ENCODE assay signal across 9 cellular contexts in the genomic region with DNA sequence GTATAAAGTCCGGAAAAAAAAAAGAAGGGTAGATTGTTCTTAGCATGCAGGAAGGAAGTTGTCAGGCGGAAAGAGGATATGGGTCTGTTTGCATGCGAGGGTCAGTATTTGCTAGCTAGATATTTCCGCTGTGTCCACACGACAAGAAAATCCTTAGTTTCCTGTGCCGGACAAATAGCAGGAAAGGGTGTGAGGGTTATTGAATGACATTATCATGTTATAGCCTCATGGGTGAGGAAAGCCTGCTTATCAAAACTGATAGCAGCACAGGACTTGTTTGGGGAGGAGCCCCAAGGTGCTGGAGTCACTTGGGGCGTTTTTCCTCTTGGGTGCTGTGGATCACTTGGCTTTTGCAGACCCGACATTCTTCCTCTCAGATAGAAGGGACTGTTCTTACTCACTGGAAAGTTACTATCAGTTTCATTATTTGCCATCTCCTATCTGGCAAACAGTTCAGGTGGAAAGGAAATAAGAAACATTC.
DNase-seq lines count a peak whose midpoint lies in the region; ATAC-seq lines count a peak whose summit lies in the region.
"Had no signal": no experiment of that assay in that cellular context is flagged by ENCODE, and none has a peak within 500 bp of the region (broad histone marks: within the 10 kb centered on the region; RNA-seq: fewer than 3 reads in every experiment).

No MANE protein-coding gene starts in this region.

- peaks cover 15% of the 10 kb centered on the region for H3K4me1 Mint-ChIP-seq in activated naive CD8-positive, alpha-beta T cell treated with anti-CD3 and anti-CD28 coated beads for 36 hours
- peaks cover 0 to 13% (median 0%) of the 10 kb centered on the region in 7 donors for H3K4me1 Mint-ChIP-seq in naive thymus-derived CD4-positive, alpha-beta T cell

- peak overlapping the region; percentile 43 for H3K4me3 Mint-ChIP-seq in activated naive CD8-positive, alpha-beta T cell treated with anti-CD3 and anti-CD28 coated beads for 36 hours
- peak overlapping the region in 9 of 10 donors; percentile 5 to 77 (median 57) for H3K4me3 Mint-ChIP-seq in naive thymus-derived CD4-positive, alpha-beta T cell

- ATAC-seq in GM18508 (IDR thresholded peaks at IDR 0.05; ENCODE audit: insufficient read depth, unreplicated experiment) (peak; percentile 66), HG02884 (IDR thresholded peaks at IDR 0.05; ENCODE audit: unreplicated experiment) (peak; percentile 88), GM19324 (IDR thresholded peaks at IDR 0.05; ENCODE audit: low FRiP score, unreplicated experiment) (no peak)
- no peak for ATAC-seq in naive thymus-derived CD4-positive, alpha-beta T cell

- no peaks in the 10 kb centered on the region for H3K36me3 Mint-ChIP-seq in activated naive CD8-positive, alpha-beta T cell treated with anti-CD3 and anti-CD28 coated beads for 36 hours
- H3K36me3 Mint-ChIP-seq in naive thymus-derived CD4-positive, alpha-beta T cell, result no peaks in the 10 kb centered on the region

- intact Hi-C loops in naive thymus-derived CD4-positive, alpha-beta T cell (cut with micrococcal nuclease), result loop anchor here in 1 of 2 donors (5.0 kb wide), 1 partner anchor 126 kb away; a partner anchor contains a TSS

- H3K27me3 Mint-ChIP-seq in activated naive CD8-positive, alpha-beta T cell treated with anti-CD3 and anti-CD28 coated beads for 36 hours, result peaks cover 10% of the 10 kb centered on the region
- peaks cover 2 to 18% (median 5%) of the 10 kb centered on the region in 5 donors for H3K27me3 Mint-ChIP-seq in naive thymus-derived CD4-positive, alpha-beta T cell

- no peaks in the 10 kb centered on the region for H3K36me3 ChIP-seq in naive thymus-derived CD4-positive, alpha-beta T cell (ENCODE audit: control insufficient read depth in 2 of 3, insufficient read depth in 3 of 3, low read length in 3 of 3)

- H3K4me3 ChIP-seq in naive thymus-derived CD4-positive, alpha-beta T cell (ENCODE audit: low read length), result peak overlapping the region; percentile 23

- no peaks in the 10 kb centered on the region for H3K9me3 ChIP-seq in naive thymus-derived CD4-positive, alpha-beta T cell (ENCODE audit: control insufficient read depth in 2 of 3, low read length in 3 of 3)

- peak; percentile 14 for DNase-seq in activated naive CD8-positive, alpha-beta T cell treated with anti-CD3 and anti-CD28 coated beads for 36 hours
- DNase-seq in naive thymus-derived CD4-positive, alpha-beta T cell, result no peak
- DNase-seq in putamen (ENCODE audit: low spot score) (no peak), NCI-H187 treated with DMSO at 0.1 percent for 48 hours (lab: John Stamatoyannopoulos, UW) (no peak), HT-29 (ENCODE audit: low spot score) (no peak)
- DNase-seq: NCI-H446 treated with DMSO at 0.1 percent for 48 hours had no signal

- no peaks in the 10 kb centered on the region for H3K27me3 ChIP-seq in naive thymus-derived CD4-positive, alpha-beta T cell (ENCODE audit: control insufficient read depth in 2 of 2, insufficient read depth in 2 of 2, low read length in 2 of 2)

- POLR2A ChIA-PET in naive thymus-derived CD4-positive, alpha-beta T cell (lab: Charles Lee), result no interaction called here

- H3K4me1 ChIP-seq in naive thymus-derived CD4-positive, alpha-beta T cell (ENCODE audit: control insufficient read depth in 2 of 2, insufficient read depth in 2 of 2, low read length in 2 of 2), result no peaks in the 10 kb centered on the region

- CTCF ChIA-PET in naive thymus-derived CD4-positive, alpha-beta T cell (lab: Charles Lee), result no interaction called here

- H3K27ac ChIP-seq in naive thymus-derived CD4-positive, alpha-beta T cell (ENCODE audit: low read depth, low read length), result no peak overlapping the region

- H3K9me3 Mint-ChIP-seq in activated naive CD8-positive, alpha-beta T cell treated with anti-CD3 and anti-CD28 coated beads for 36 hours, result peaks cover 1% of the 10 kb centered on the region
- peaks cover 0 to 3% (median 0%) of the 10 kb centered on the region in 11 donors for H3K9me3 Mint-ChIP-seq in naive thymus-derived CD4-positive, alpha-beta T cell

- H3K27ac Mint-ChIP-seq in activated naive CD8-positive, alpha-beta T cell treated with anti-CD3 and anti-CD28 coated beads for 36 hours, result peak overlapping the region; percentile 70
- H3K27ac Mint-ChIP-seq in naive thymus-derived CD4-positive, alpha-beta T cell, result peak overlapping the region in 1 of 9 donors; percentile 10

Comparison
In these comparisons a context has a peak if more than half of its experiments do, and no peak if none do; other contexts are left out.
1. ATAC-seq: peak in GM18508 (single experiment) and HG02884 (single experiment); none in naive thymus-derived CD4-positive, alpha-beta T cell (single experiment) and GM19324 (single experiment).